In the genomic region with DNA sequence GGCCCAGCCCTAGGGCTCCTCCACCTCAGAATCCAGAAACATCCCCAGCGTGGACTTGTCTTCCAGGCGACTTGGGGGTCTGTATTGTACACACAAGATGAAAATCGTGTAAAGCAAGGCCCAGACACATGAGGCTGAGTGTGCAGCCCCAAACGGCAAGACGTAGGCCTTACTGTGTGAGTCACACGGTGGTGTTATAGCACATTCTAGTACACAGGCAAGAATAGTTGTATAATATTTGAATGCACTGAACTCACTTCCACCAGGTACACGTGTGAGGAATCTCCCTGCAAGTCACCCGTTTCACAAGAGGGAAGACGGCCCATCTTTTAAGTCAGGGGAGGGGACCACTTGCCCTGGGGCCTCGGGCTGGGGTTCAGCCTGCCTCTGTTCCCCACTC, we compare ENCODE assay signal across 1 cellular context.
TF ChIP-seq lines count a peak whose summit lies in the region.

No MANE protein-coding gene starts in this region.

TF ChIP-seq in IMR-90, 13 proteins besides CTCF, POLR2A, EP300 and RAD21:
- no peak for TF ChIP-seq CEBPB (IDR thresholded peaks at IDR 0.05; ENCODE audit: low read depth, low read length)
- TF ChIP-seq MAZ (IDR thresholded peaks at IDR 0.05; ENCODE audit: borderline replicate concordance, low read depth, low read length) = no peak
- TF ChIP-seq, protein P1, sequence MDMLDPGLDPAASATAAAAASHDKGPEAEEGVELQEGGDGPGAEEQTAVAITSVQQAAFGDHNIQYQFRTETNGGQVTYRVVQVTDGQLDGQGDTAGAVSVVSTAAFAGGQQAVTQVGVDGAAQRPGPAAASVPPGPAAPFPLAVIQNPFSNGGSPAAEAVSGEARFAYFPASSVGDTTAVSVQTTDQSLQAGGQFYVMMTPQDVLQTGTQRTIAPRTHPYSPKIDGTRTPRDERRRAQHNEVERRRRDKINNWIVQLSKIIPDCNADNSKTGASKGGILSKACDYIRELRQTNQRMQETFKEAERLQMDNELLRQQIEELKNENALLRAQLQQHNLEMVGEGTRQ (IDR thresholded peaks at IDR 0.05; ENCODE audit: low read depth, low read length) = no peak
- TF ChIP-seq, protein P2, sequence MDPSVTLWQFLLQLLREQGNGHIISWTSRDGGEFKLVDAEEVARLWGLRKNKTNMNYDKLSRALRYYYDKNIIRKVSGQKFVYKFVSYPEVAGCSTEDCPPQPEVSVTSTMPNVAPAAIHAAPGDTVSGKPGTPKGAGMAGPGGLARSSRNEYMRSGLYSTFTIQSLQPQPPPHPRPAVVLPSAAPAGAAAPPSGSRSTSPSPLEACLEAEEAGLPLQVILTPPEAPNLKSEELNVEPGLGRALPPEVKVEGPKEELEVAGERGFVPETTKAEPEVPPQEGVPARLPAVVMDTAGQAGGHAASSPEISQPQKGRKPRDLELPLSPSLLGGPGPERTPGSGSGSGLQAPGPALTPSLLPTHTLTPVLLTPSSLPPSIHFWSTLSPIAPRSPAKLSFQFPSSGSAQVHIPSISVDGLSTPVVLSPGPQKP (IDR thresholded peaks at IDR 0.05; ENCODE audit: borderline replicate concordance, low read depth, low read length) = no peak
- no peak for TF ChIP-seq SMC3 (IDR thresholded peaks at IDR 0.05; ENCODE audit: low read depth, low read length)
- TF ChIP-seq FOS (IDR thresholded peaks at IDR 0.05; ENCODE audit: low read depth, low read length) = no peak
- TF ChIP-seq MAFK (IDR thresholded peaks at IDR 0.05; ENCODE audit: low read depth, low read length) = no peak
- TF ChIP-seq MXI1 (IDR thresholded peaks at IDR 0.05; ENCODE audit: borderline replicate concordance, low read depth, low read length) = no peak
TF ChIP-seq in IMR-90: peak in this region for 0.
